Comparison of ENCODE assay signal across 23 cellular contexts in genomic region chr10:22368402-22368801, GRCh38. TPM values are rescaled to one million over a fixed set of nuclear protein-coding genes. Genes with fewer than 3 reads are reported as not detected.
DNase-seq lines count a peak whose midpoint lies in the region; ATAC-seq and TF ChIP-seq lines count a peak whose summit lies in the region.
"Had no signal": no experiment of that assay in that cellular context is flagged by ENCODE, and none has a peak within 500 bp of the region (broad histone marks: within the 10 kb centered on the region; RNA-seq: fewer than 3 reads in every experiment).

No MANE protein-coding gene starts in this region.

- H3K27me3 ChIP-seq in BLaER1 (no peaks in the 10 kb centered on the region), right lobe of liver (peaks cover 0 to 2% of the 10 kb centered on the region in 2 donors)
- H3K27me3 ChIP-seq: BE2C had no signal

- H4K20me1 ChIP-seq in BLaER1, result no peaks in the 10 kb centered on the region

- no peaks in the 10 kb centered on the region for H3K9me3 ChIP-seq in BLaER1
- H3K9me3 ChIP-seq in right lobe of liver, result no peaks in the 10 kb centered on the region
- H3K9me3 ChIP-seq: A549, BE2C, Caco-2 had no signal

- H3K4me3 ChIP-seq in BLaER1, result no peak overlapping the region
- H3K4me3 ChIP-seq in right lobe of liver, result no peak overlapping the region
- H3K4me3 ChIP-seq: A549, GM12878, GM23338 had no signal

- intact Hi-C loops in right lobe of liver (cut with DNase I), result no loop called here

- peaks cover 13% of the 10 kb centered on the region for H3K4me1 ChIP-seq in BLaER1
- no peaks in the 10 kb centered on the region for H3K4me1 ChIP-seq in right lobe of liver
- H3K4me1 ChIP-seq: A549, BE2C, Caco-2 had no signal

- DNase-seq in G401 (ENCODE audit: low spot score) (peak; percentile 58), SHP77 (lab: John Stamatoyannopoulos, UW) (peak; percentile 3 to 66), cerebellar cortex (ENCODE audit: low spot score) (peak; percentile 83), NK-92 (lab: John Stamatoyannopoulos, UW; ENCODE audit: unreplicated experiment) (no peak), right lobe of liver (no peak)
- DNase-seq: 8988T; ACHN; AML-193; BE2C; C1 segment of cervical spinal cord; Caco-2; CD4-positive, CD25-positive, alpha-beta regulatory T cell; CD8-positive, alpha-beta T cell; DMS153; DND-41; GDM1; H9 had no signal

- no peak for TF ChIP-seq CTCF in right lobe of liver (IDR thresholded peaks at IDR 0.05)

- WGBS in right lobe of liver (ENCODE audit: insufficient coverage, low coverage, low lambda C conversion rate, missing lambda C conversion rate), result 86% methylated on average over 4 of the region's 4 CpGs

- ATAC-seq in GM18861 (IDR thresholded peaks at IDR 0.05; ENCODE audit: unreplicated experiment), result no peak
- no peak for ATAC-seq in right lobe of liver
- ATAC-seq: A549; CD8-positive, alpha-beta T cell; GM23338; HCT116 had no signal

- H3K27ac ChIP-seq in BLaER1, result no peak overlapping the region
- H3K27ac ChIP-seq in right lobe of liver, result no peak overlapping the region
- H3K27ac ChIP-seq: A549 had no signal

- H3K9ac ChIP-seq in BLaER1, result no peak overlapping the region

- in situ Hi-C loops in G401 (cut with HindIII; ENCODE audit: low sequenced_read_pairs), result no loop called here

- 0 out of 2 replicates have a peak, but pooled peaks cover 4% of the 10 kb centered on the region for H3K36me3 ChIP-seq in BLaER1
- no peaks in the 10 kb centered on the region for H3K36me3 ChIP-seq in right lobe of liver
- H3K36me3 ChIP-seq: BE2C had no signal

- H3K4me2 ChIP-seq in BLaER1, result 0 out of 2 replicates have a peak overlapping the region, but pooled peaks have one; percentile 2
- H3K4me2 ChIP-seq: A549, GM23338 had no signal

- TF ChIP-seq POLR2A in right lobe of liver (IDR thresholded peaks at IDR 0.05), result no peak

RNA-seq across cellular contexts. Expression of gene SPAG6, which starts 23.1 kb away (rescaled TPM):
- total RNA-seq in G401 (2014; rRNA removed; shearing (Covaris generic)), result 52.9 and 57.2 TPM in 2 replicates
- not detected for total RNA-seq in right lobe of liver
- total RNA-seq: CD4-positive, CD25-positive, alpha-beta regulatory T cell; CD8-positive, alpha-beta T cell; GM23338 had no signal

RNA-seq across cellular contexts. Expression of gene BMI1, which starts 47.5 kb away (rescaled TPM):
- total RNA-seq in G401 (2014; rRNA removed; shearing (Covaris generic)), result 305 and 441 TPM in 2 replicates
- 10 to 100 TPM; 23.7 to 36.6 (median 27.8) TPM for total RNA-seq in right lobe of liver

RNA-seq across cellular contexts. Expression of gene COMMD3, which starts 52.2 kb away (rescaled TPM):
- total RNA-seq in G401 (2014; rRNA removed; shearing (Covaris generic)), result 119 and 132 TPM in 2 replicates
- 10 to 100 TPM; 23.2 to 39.0 (median 32.0) TPM for total RNA-seq in right lobe of liver

Comparison
In these comparisons a context has a peak if more than half of its experiments do, and no peak if none do; other contexts are left out.
1. DNase-seq: peak in G401 (single experiment), SHP77 (2 of 2) and cerebellar cortex (single experiment); none in NK-92 (single experiment) and right lobe of liver (0 of 3).
2. RNA of gene SPAG6, which starts 23.1 kb away (total RNA-seq): 52.9 to 57.2 TPM in G401; not detected in right lobe of liver; every median in the first group is over 10 times any median in the second.